14 cellular contexts compared by ENCODE assay signal in the genomic region with DNA sequence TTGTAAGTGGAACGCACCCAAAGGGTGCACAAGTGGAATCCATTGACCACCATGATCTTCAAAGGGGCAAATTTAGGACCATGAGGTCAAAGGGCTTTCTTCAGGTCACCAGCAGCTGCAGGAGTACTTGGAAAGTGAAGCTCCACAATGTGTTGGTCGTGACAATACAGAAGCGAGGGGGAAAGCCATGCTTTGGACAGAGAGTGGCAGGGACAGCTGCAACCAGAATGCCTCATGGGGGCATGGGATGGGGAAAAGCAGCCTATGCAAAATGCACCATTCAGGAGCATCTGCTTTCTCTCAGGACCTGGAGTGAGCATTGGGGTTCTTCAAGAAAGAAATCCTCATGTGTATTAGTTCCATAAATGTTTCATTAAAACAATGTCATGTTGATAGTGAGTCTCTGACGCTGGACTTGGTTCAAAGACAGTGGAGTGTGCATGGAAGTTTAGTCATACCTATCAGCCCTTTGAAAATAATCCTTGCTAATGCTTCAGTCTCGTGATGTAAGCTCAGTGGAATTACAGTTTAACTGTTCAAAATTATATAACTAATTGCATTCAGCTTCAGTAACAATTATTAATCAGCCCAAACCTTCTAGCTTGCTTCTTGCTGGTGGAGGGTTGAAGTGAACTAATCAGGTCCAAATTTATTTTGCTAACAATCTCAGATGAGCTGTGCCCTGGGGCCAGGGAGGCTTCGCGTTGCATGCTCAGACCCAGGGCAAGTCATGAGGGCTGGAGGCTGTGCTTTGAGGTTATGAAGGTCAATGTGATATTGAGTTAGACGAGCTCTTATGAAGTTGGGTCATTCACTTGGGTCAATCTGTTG. TPM values are rescaled to one million over a fixed set of nuclear protein-coding genes. Genes with fewer than 3 reads are reported as not detected.
DNase-seq lines count a peak whose midpoint lies in the region; ATAC-seq and TF ChIP-seq lines count a peak whose summit lies in the region.
"Had no signal": no experiment of that assay in that cellular context is flagged by ENCODE, and none has a peak within 500 bp of the region (broad histone marks: within the 10 kb centered on the region; RNA-seq: fewer than 3 reads in every experiment).

No MANE protein-coding gene starts in this region.

- H3K4me3 Mint-ChIP-seq in type B pancreatic cell: no peak overlapping the region
- no peak overlapping the region for H3K4me3 Mint-ChIP-seq in T-helper 17 cell

- H3K36me3 Mint-ChIP-seq in type B pancreatic cell: no peaks in the 10 kb centered on the region
- peaks cover 5% of the 10 kb centered on the region for H3K36me3 Mint-ChIP-seq in T-helper 17 cell (ENCODE audit: low read depth)

- TF ChIP-seq CTCF in type B pancreatic cell (conservative IDR thresholded peaks at IDR 0.05): no peak

- intact Hi-C loops in sciatic nerve (cut with DNase I): no loop called here

- H3K9me3 Mint-ChIP-seq in type B pancreatic cell: peaks cover 7% of the 10 kb centered on the region

- peak overlapping the region; percentile 42 for H3K27ac Mint-ChIP-seq in type B pancreatic cell
- H3K27ac Mint-ChIP-seq in T-helper 17 cell: no peak overlapping the region

- DNase-seq in GM03348 (ENCODE audit: low spot score) (peak; percentile 36), amniotic epithelial cell (ENCODE audit: low read depth) (peak; percentile 32), iris pigment epithelial cell (ENCODE audit: low read depth) (peak; percentile 9), type B pancreatic cell (ENCODE audit: extremely low spot score, unreplicated experiment) (no peak), T-helper 17 cell (no peak), sciatic nerve (ENCODE audit: low spot score) (no peak)
- no peak for DNase-seq in activated naive CD4-positive, alpha-beta T cell treated with anti-CD3 and anti-CD28 coated beads, Interleukin-2, amount 50 U/mL, for 16 hours
- DNase-seq: C1 segment of cervical spinal cord, NCI-H1092 treated with DMSO at 0.1 percent for 48 hours, NCI-H1694 treated with DMSO at 0.1 percent for 48 hours, NCI-H446, PC-3 had no signal

- no peak for ATAC-seq in T-helper 17 cell
- ATAC-seq in sciatic nerve: no peak
- ATAC-seq: PC-3 had no signal

- H3K27me3 Mint-ChIP-seq in type B pancreatic cell: peaks cover 9% of the 10 kb centered on the region
- peaks cover 58% of the 10 kb centered on the region for H3K27me3 Mint-ChIP-seq in T-helper 17 cell

- no peaks in the 10 kb centered on the region for H3K9me3 ChIP-seq in T-helper 17 cell (ENCODE audit: control insufficient read depth, low read length, poor library complexity, severe bottlenecking)
- H3K9me3 ChIP-seq: HAP-1 had no signal

- H3K4me1 Mint-ChIP-seq in type B pancreatic cell (ENCODE audit: unreplicated experiment): peaks cover 47% of the 10 kb centered on the region
- peaks cover 4% of the 10 kb centered on the region for H3K4me1 Mint-ChIP-seq in T-helper 17 cell

RNA-seq across cellular contexts. Expression of a gene that starts 41.6 kb away (rescaled TPM):
- total RNA-seq in type B pancreatic cell (ENCODE audit: low replicate concordance) (43.6 and 44.6 TPM in 2 replicates), T-helper 17 cell (1 to 10 TPM; 1.3 to 2.3 TPM), sciatic nerve (90.5 TPM)
- total RNA-seq: HT-29 had no signal

Comparison
In these comparisons a context has a peak if more than half of its experiments do, and no peak if none do; other contexts are left out.
1. DNase-seq: peak in GM03348 (single experiment), amniotic epithelial cell (single experiment) and iris pigment epithelial cell (single experiment); none in type B pancreatic cell (single experiment), T-helper 17 cell (0 of 3), sciatic nerve (single experiment) and activated naive CD4-positive, alpha-beta T cell treated with anti-CD3 and anti-CD28 coated beads, Interleukin-2, amount 50 U/mL, for 16 hours (single experiment).
2. RNA of a gene that starts 41.6 kb away (total RNA-seq): 90.5 TPM in sciatic nerve (single experiment) and 43.6 to 44.6 TPM in type B pancreatic cell; 1.3 to 2.3 TPM in T-helper 17 cell; every median in the first group is over 10 times any median in the second.